8 cellular contexts compared by ENCODE assay signal in genomic region chr9:23123048-23123632, GRCh38.
DNase-seq lines count a peak whose midpoint lies in the region; ATAC-seq and TF ChIP-seq lines count a peak whose summit lies in the region.

No MANE protein-coding gene starts in this region.

- ATAC-seq in DND-41 (ENCODE audit: insufficient read depth, low read depth) (0 out of 3 replicates have a peak, but pooled peaks have one; percentile 45), WTC11 (no peak), esophagus mucosa (no peak), HG03439 (IDR thresholded peaks at IDR 0.05; ENCODE audit: unreplicated experiment) (no peak)

- TF ChIP-seq CTCF in DND-41 (IDR thresholded peaks at IDR 0.05; ENCODE audit: borderline replicate concordance, extremely low read depth, low read length, poor library complexity, severe bottlenecking), result peak; percentile 58
- TF ChIP-seq CTCF in WTC11 (IDR thresholded peaks at IDR 0.05), result peak; percentile 71

- H3K4me3 ChIP-seq in DND-41 (ENCODE audit: low read depth in 1 of 2, low read length in 2 of 2), result no peak overlapping the region

- no peaks in the 10 kb centered on the region for H3K36me3 Mint-ChIP-seq in WTC11

- no peaks in the 10 kb centered on the region for H3K9me3 Mint-ChIP-seq in WTC11

- H3K79me2 ChIP-seq in DND-41 (ENCODE audit: insufficient read depth, low read length), result no peaks in the 10 kb centered on the region

- H3K4me2 ChIP-seq in DND-41 (ENCODE audit: insufficient read depth, low read length), result no peak overlapping the region

- H3K27ac ChIP-seq in DND-41 (ENCODE audit: low read length), result no peak overlapping the region

- CTCF ChIA-PET in WTC11 (lab: Charles Lee), result interaction anchor here (1.8 kb wide), 1 partner anchor 369 kb away, joined by 5 read pairs; no protein-coding TSS in a partner anchor

- no peak overlapping the region for H2AFZ ChIP-seq in DND-41 (ENCODE audit: low read depth, low read length)

- H3K4me1 ChIP-seq in DND-41 (ENCODE audit: insufficient read depth, low read length), result no peaks in the 10 kb centered on the region

- H3K36me3 ChIP-seq in DND-41 (ENCODE audit: insufficient read depth, low read length), result no peaks in the 10 kb centered on the region

- H3K9me3 ChIP-seq in DND-41 (ENCODE audit: insufficient read depth, low read length, severe bottlenecking), result no peaks in the 10 kb centered on the region

- no peak overlapping the region for H3K27ac Mint-ChIP-seq in WTC11

- H3K4me3 Mint-ChIP-seq in WTC11, result no peak overlapping the region

- no peaks in the 10 kb centered on the region for H3K27me3 ChIP-seq in DND-41 (ENCODE audit: insufficient read depth, low read length, poor library complexity)

- POLR2A ChIA-PET in WTC11 (lab: Charles Lee), result no interaction called here

- no peaks in the 10 kb centered on the region for H3K4me1 Mint-ChIP-seq in WTC11

- H4K20me1 ChIP-seq in DND-41 (ENCODE audit: insufficient read depth, low read length), result no peaks in the 10 kb centered on the region

- no peak overlapping the region for H3K9ac ChIP-seq in DND-41 (ENCODE audit: low read depth, low read length)

- DNase-seq in DND-41 (peak; percentile 12), Kasumi-1 (lab: John Stamatoyannopoulos, UW) (peak; percentile 39 to 60), WTC11 (ENCODE audit: low spot score) (peak; percentile 35), kidney glomerular epithelial cell (lab: John Stamatoyannopoulos, UW) (peak; percentile 26), middle frontal gyrus (ENCODE audit: extremely low spot score, low spot score) (no peak)
- DNase-seq in effector CD8-positive, alpha-beta T cell (lab: John Stamatoyannopoulos, UW), result no peak

- no peaks in the 10 kb centered on the region for H3K27me3 Mint-ChIP-seq in WTC11 (ENCODE audit: low read depth)

TF ChIP-seq in WTC11, 78 proteins besides CTCF, POLR2A, EP300 and RAD21:
- TF ChIP-seq SP1 (CRISPR knock-in tag; conservative IDR thresholded peaks at IDR 0.05) (no peak), ATF2 (CRISPR knock-in tag; IDR thresholded peaks at IDR 0.05; ENCODE audit: borderline replicate concordance, low read depth) (no peak)

Comparison
In these comparisons a context has a peak if more than half of its experiments do, and no peak if none do; other contexts are left out.
1. DNase-seq: peak in DND-41 (single experiment), Kasumi-1 (2 of 2), WTC11 (single experiment) and kidney glomerular epithelial cell (single experiment); none in effector CD8-positive, alpha-beta T cell (single experiment) and middle frontal gyrus (single experiment).